Comparison of ENCODE assay signal across 1 cellular context in genomic region chr6:35165630-35166071, GRCh38.
TF ChIP-seq lines count a peak whose summit lies in the region.

No MANE protein-coding gene starts in this region.

TF ChIP-seq in HepG2, 621 proteins besides CTCF, POLR2A, EP300 and RAD21 (continued from another document and continues in another):
- TF ChIP-seq, protein P1, sequence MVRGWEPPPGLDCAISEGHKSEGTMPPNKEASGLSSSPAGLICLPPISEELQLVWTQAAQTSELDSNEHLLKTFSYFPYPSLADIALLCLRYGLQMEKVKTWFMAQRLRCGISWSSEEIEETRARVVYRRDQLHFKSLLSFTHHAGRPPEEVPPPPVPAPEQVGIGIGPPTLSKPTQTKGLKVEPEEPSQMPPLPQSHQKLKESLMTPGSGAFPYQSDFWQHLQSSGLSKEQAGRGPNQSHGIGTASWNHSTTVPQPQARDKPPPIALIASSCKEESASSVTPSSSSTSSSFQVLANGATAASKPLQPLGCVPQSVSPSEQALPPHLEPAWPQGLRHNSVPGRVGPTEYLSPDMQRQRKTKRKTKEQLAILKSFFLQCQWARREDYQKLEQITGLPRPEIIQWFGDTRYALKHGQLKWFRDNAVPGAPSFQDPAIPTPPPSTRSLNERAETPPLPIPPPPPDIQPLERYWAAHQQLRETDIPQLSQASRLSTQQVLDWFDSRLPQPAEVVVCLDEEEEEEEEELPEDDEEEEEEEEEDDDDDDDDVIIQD (CRISPR knock-in tag; IDR thresholded peaks at IDR 0.05; ENCODE audit: low read depth) = 0 out of 2 replicates have a peak, but pooled peaks have one; percentile 18
- TF ChIP-seq TGIF2 (CRISPR knock-in tag; IDR thresholded peaks at IDR 0.05) (no peak), POLR2AphosphoS5 (IDR thresholded peaks at IDR 0.05; ENCODE audit: low read depth, low read length) (no peak), ZNF570 (CRISPR knock-in tag; IDR thresholded peaks at IDR 0.05; ENCODE audit: borderline replicate concordance) (no peak), ZSCAN21 (CRISPR knock-in tag; IDR thresholded peaks at IDR 0.05; ENCODE audit: borderline replicate concordance) (no peak), ZNF780A (CRISPR knock-in tag; IDR thresholded peaks at IDR 0.05) (no peak), E2F2 (CRISPR knock-in tag; IDR thresholded peaks at IDR 0.05; ENCODE audit: borderline replicate concordance) (no peak), PITX1 (CRISPR knock-in tag; IDR thresholded peaks at IDR 0.05) (no peak), ZNF12 (CRISPR knock-in tag; IDR thresholded peaks at IDR 0.05) (no peak), ZNF839 (CRISPR knock-in tag; IDR thresholded peaks at IDR 0.05; ENCODE audit: borderline replicate concordance) (no peak), CHD2 (IDR thresholded peaks at IDR 0.05; ENCODE audit: low read depth, low read length) (no peak), FOXA3 (CRISPR knock-in tag; IDR thresholded peaks at IDR 0.05) (peak; percentile 79), GABPA (IDR thresholded peaks at IDR 0.05; ENCODE audit: low read depth, low read length) (no peak), GABPA (CRISPR knock-in tag; IDR thresholded peaks at IDR 0.05; ENCODE audit: low read depth) (peak; percentile 35; the same call in 1 of the 2 replicates), MIER3 (CRISPR knock-in tag; IDR thresholded peaks at IDR 0.05; ENCODE audit: borderline replicate concordance) (0 out of 2 replicates have a peak, but pooled peaks have one; percentile 46), MYC (CRISPR knock-in tag; IDR thresholded peaks at IDR 0.05; ENCODE audit: borderline replicate concordance) (no peak), ZSCAN25 (CRISPR knock-in tag; IDR thresholded peaks at IDR 0.05) (no peak), SKI (IDR thresholded peaks at IDR 0.05; ENCODE audit: partially characterized antibody) (no peak), MZF1 (CRISPR knock-in tag; IDR thresholded peaks at IDR 0.05; ENCODE audit: borderline replicate concordance) (no peak), ETV5 (CRISPR knock-in tag; IDR thresholded peaks at IDR 0.05; ENCODE audit: borderline replicate concordance) (peak; percentile 43; the same call in 1 of the 2 replicates), ZBTB44 (CRISPR knock-in tag; IDR thresholded peaks at IDR 0.05) (no peak), TOE1 (CRISPR knock-in tag; IDR thresholded peaks at IDR 0.05) (no peak), ATF7-NPFF (CRISPR knock-in tag; IDR thresholded peaks at IDR 0.05; ENCODE audit: low read depth) (no peak), ZBTB4 (CRISPR knock-in tag; IDR thresholded peaks at IDR 0.05; ENCODE audit: borderline replicate concordance) (no peak), FOXK1 (CRISPR knock-in tag; IDR thresholded peaks at IDR 0.05; ENCODE audit: borderline replicate concordance, low read depth) (peak; percentile 36; the same call in 1 of the 2 replicates), CBX5 (CRISPR knock-in tag; IDR thresholded peaks at IDR 0.05; ENCODE audit: borderline replicate concordance) (no peak)
- TF ChIP-seq, protein P2, sequence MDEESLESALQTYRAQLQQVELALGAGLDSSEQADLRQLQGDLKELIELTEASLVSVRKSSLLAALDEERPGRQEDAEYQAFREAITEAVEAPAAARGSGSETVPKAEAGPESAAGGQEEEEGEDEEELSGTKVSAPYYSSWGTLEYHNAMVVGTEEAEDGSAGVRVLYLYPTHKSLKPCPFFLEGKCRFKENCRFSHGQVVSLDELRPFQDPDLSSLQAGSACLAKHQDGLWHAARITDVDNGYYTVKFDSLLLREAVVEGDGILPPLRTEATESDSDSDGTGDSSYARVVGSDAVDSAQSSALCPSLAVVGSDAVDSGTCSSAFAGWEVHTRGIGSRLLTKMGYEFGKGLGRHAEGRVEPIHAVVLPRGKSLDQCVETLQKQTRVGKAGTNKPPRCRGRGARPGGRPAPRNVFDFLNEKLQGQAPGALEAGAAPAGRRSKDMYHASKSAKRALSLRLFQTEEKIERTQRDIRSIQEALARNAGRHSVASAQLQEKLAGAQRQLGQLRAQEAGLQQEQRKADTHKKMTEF (CRISPR knock-in tag; IDR thresholded peaks at IDR 0.05) = 0 out of 2 replicates have a peak, but pooled peaks have one; percentile 19
- TF ChIP-seq, protein P3, sequence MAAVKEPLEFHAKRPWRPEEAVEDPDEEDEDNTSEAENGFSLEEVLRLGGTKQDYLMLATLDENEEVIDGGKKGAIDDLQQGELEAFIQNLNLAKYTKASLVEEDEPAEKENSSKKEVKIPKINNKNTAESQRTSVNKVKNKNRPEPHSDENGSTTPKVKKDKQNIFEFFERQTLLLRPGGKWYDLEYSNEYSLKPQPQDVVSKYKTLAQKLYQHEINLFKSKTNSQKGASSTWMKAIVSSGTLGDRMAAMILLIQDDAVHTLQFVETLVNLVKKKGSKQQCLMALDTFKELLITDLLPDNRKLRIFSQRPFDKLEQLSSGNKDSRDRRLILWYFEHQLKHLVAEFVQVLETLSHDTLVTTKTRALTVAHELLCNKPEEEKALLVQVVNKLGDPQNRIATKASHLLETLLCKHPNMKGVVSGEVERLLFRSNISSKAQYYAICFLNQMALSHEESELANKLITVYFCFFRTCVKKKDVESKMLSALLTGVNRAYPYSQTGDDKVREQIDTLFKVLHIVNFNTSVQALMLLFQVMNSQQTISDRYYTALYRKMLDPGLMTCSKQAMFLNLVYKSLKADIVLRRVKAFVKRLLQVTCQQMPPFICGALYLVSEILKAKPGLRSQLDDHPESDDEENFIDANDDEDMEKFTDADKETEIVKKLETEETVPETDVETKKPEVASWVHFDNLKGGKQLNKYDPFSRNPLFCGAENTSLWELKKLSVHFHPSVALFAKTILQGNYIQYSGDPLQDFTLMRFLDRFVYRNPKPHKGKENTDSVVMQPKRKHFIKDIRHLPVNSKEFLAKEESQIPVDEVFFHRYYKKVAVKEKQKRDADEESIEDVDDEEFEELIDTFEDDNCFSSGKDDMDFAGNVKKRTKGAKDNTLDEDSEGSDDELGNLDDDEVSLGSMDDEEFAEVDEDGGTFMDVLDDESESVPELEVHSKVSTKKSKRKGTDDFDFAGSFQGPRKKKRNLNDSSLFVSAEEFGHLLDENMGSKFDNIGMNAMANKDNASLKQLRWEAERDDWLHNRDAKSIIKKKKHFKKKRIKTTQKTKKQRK (IDR thresholded peaks at IDR 0.05; ENCODE audit: low read length) = no peak
- TF ChIP-seq, protein P4, sequence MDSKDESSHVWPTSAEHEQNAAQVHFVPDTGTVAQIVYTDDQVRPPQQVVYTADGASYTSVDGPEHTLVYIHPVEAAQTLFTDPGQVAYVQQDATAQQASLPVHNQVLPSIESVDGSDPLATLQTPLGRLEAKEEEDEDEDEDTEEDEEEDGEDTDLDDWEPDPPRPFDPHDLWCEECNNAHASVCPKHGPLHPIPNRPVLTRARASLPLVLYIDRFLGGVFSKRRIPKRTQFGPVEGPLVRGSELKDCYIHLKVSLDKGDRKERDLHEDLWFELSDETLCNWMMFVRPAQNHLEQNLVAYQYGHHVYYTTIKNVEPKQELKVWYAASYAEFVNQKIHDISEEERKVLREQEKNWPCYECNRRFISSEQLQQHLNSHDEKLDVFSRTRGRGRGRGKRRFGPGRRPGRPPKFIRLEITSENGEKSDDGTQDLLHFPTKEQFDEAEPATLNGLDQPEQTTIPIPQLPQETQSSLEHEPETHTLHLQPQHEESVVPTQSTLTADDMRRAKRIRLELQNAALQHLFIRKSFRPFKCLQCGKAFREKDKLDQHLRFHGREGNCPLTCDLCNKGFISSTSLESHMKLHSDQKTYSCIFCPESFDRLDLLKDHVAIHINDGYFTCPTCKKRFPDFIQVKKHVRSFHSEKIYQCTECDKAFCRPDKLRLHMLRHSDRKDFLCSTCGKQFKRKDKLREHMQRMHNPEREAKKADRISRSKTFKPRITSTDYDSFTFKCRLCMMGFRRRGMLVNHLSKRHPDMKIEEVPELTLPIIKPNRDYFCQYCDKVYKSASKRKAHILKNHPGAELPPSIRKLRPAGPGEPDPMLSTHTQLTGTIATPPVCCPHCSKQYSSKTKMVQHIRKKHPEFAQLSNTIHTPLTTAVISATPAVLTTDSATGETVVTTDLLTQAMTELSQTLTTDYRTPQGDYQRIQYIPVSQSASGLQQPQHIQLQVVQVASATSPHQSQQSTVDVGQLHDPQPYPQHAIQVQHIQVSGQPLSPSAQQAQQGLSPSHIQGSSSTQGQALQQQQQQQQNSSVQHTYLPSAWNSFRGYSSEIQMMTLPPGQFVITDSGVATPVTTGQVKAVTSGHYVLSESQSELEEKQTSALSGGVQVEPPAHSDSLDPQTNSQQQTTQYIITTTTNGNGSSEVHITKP (CRISPR knock-in tag; IDR thresholded peaks at IDR 0.05; ENCODE audit: low read depth) = 0 out of 2 replicates have a peak, but pooled peaks have one; percentile 13
- TF ChIP-seq, protein P5, sequence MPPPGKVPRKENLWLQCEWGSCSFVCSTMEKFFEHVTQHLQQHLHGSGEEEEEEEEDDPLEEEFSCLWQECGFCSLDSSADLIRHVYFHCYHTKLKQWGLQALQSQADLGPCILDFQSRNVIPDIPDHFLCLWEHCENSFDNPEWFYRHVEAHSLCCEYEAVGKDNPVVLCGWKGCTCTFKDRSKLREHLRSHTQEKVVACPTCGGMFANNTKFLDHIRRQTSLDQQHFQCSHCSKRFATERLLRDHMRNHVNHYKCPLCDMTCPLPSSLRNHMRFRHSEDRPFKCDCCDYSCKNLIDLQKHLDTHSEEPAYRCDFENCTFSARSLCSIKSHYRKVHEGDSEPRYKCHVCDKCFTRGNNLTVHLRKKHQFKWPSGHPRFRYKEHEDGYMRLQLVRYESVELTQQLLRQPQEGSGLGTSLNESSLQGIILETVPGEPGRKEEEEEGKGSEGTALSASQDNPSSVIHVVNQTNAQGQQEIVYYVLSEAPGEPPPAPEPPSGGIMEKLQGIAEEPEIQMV (CRISPR knock-in tag; IDR thresholded peaks at IDR 0.05; ENCODE audit: low read depth) = no peak
- TF ChIP-seq, protein P6, sequence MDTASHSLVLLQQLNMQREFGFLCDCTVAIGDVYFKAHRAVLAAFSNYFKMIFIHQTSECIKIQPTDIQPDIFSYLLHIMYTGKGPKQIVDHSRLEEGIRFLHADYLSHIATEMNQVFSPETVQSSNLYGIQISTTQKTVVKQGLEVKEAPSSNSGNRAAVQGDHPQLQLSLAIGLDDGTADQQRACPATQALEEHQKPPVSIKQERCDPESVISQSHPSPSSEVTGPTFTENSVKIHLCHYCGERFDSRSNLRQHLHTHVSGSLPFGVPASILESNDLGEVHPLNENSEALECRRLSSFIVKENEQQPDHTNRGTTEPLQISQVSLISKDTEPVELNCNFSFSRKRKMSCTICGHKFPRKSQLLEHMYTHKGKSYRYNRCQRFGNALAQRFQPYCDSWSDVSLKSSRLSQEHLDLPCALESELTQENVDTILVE (CRISPR knock-in tag; IDR thresholded peaks at IDR 0.05) = no peak
